In the genomic region with DNA sequence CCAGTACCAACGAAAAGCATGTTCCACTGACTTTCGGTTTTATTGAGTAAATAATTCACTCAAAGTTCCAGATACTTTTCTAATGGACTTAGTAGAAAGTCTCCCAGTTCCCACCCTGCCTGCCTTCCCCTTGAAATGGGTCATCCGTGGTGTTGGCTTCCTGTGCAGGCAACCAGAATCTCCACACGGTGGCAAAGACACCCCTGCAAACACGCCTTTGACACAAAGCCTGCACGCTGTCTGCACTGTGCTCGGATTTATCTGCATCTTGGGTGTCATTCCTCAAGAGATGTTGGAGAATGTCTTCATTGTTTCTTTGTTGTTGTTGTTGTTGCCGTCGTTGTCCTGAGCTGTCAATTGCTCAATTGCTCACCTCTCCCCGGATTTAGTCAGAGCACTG, we compare ENCODE assay signal across 20 cellular contexts.
A peak's percentile ranks its signal among the peaks of the same experiment; 100 is the strongest.
DNase-seq lines count a peak whose midpoint lies in the region; ATAC-seq and TF ChIP-seq lines count a peak whose summit lies in the region.
"Had no signal": no experiment of that assay in that cellular context is flagged by ENCODE, and none has a peak within 500 bp of the region (broad histone marks: within the 10 kb centered on the region; RNA-seq: fewer than 3 reads in every experiment).

No MANE protein-coding gene starts in this region.

- DNase-seq in LNCaP clone FGC (ENCODE audit: low read depth) (no peak), ecto neural progenitor cell (ENCODE audit: low spot score) (peak; percentile 20), neuronal stem cell (ENCODE audit: low spot score) (no peak), dedifferentiated amniotic fluid mesenchymal stem cell (ENCODE audit: extremely low spot score) (no peak), NCI-H1105 (lab: John Stamatoyannopoulos, UW) (no peak)
- no peak for DNase-seq in effector memory CD8-positive, alpha-beta T cell
- DNase-seq: Caco-2, EL, GF-D8, Kasumi-1, NCI-H1417, NCI-H1694, NCI-H2029 treated with DMSO at 0.1 percent for 48 hours, NCI-H2227 treated with DMSO at 0.1 percent for 48 hours, SK-N-SH, SW 1271 had no signal

- no peaks in the 10 kb centered on the region for H3K27me3 ChIP-seq in neuronal stem cell (ENCODE audit: control insufficient read depth in 3 of 3, insufficient read depth in 3 of 3, low read depth in 1 of 3, low read length in 3 of 3)

- H2BK15ac ChIP-seq in neuronal stem cell (ENCODE audit: low read length): no peak overlapping the region

- peak; percentile 6; the same call in 1 of the 2 replicates for TF ChIP-seq CTCF in LNCaP clone FGC (IDR thresholded peaks at IDR 0.05; ENCODE audit: control insufficient read depth, extremely low read depth, insufficient read depth)

- no peak overlapping the region for H2BK12ac ChIP-seq in neuronal stem cell (ENCODE audit: low read length)

- H3K4me3 ChIP-seq in LNCaP clone FGC (ENCODE audit: low read depth, low read length) (no peak overlapping the region), neuronal stem cell (ENCODE audit: low read length in 2 of 2) (no peak overlapping the region)

- H2BK120ac ChIP-seq in neuronal stem cell (ENCODE audit: low read depth, low read length): no peak overlapping the region

- ATAC-seq in effector memory CD8-positive, alpha-beta T cell (replicated peaks): no peak
- ATAC-seq in GM19397 (IDR thresholded peaks at IDR 0.05; ENCODE audit: unreplicated experiment): no peak
- ATAC-seq: CD8-positive, alpha-beta T cell had no signal

- no peaks in the 10 kb centered on the region for H3K36me3 ChIP-seq in neuronal stem cell (replicated peaks in 1 of 2; ENCODE audit: control insufficient read depth in 2 of 2, insufficient read depth in 2 of 2, low read length in 2 of 2)

- no peaks in the 10 kb centered on the region for H3K36me3 Mint-ChIP-seq in effector memory CD8-positive, alpha-beta T cell (ENCODE audit: insufficient read depth)
- H3K36me3 Mint-ChIP-seq: CD8-positive, alpha-beta T cell had no signal

- H3K9me3 ChIP-seq in neuronal stem cell (replicated peaks in 1 of 2; ENCODE audit: control insufficient read depth in 2 of 2, insufficient read depth in 1 of 2, low read depth in 1 of 2, low read length in 2 of 2): no peaks in the 10 kb centered on the region
- H3K9me3 ChIP-seq: Caco-2, SK-N-SH had no signal

- H3K9ac ChIP-seq in neuronal stem cell (ENCODE audit: low read depth, low read length, poor library complexity): no peak overlapping the region
- H3K9ac ChIP-seq: SK-N-SH had no signal

- no peaks in the 10 kb centered on the region for H3K79me1 ChIP-seq in neuronal stem cell (ENCODE audit: low read depth, low read length)

- H4K91ac ChIP-seq in neuronal stem cell (ENCODE audit: low read depth, low read length, poor library complexity): no peak overlapping the region

- no peak overlapping the region for H3K4ac ChIP-seq in neuronal stem cell (ENCODE audit: low read length)

- WGBS in neuronal stem cell (ENCODE audit: extremely low coverage in 2 of 2, insufficient read length in 2 of 2, insufficient replicate concordance in 1 of 2), 2 donors: no CpG with 5 or more reads among the region's 10 CpGs

- no peaks in the 10 kb centered on the region for H3K27me3 Mint-ChIP-seq in effector memory CD8-positive, alpha-beta T cell

- no peak overlapping the region for H2BK5ac ChIP-seq in neuronal stem cell (ENCODE audit: low read length)

- peak overlapping the region; percentile 87 for H2AFZ ChIP-seq in neuronal stem cell (ENCODE audit: low read length)

- H2AK5ac ChIP-seq in neuronal stem cell (ENCODE audit: low read depth, low read length): no peak overlapping the region

- no peak overlapping the region for H3K14ac ChIP-seq in neuronal stem cell (ENCODE audit: low read length)

- peaks cover 3% of the 10 kb centered on the region in 2 donors for H3K4me1 ChIP-seq in neuronal stem cell (ENCODE audit: control insufficient read depth in 2 of 2, insufficient read depth in 1 of 2, low read depth in 1 of 2, low read length in 2 of 2)
- H3K4me1 ChIP-seq: Caco-2 had no signal

- peaks cover 8 to 30% of the 10 kb centered on the region in 2 donors for H3K9me3 Mint-ChIP-seq in effector memory CD8-positive, alpha-beta T cell
- H3K9me3 Mint-ChIP-seq: CD8-positive, alpha-beta T cell; H9 had no signal

- H3K27ac ChIP-seq in neuronal stem cell (replicated peaks; ENCODE audit: low read length): no peak overlapping the region
- H3K27ac ChIP-seq: C4-2B had no signal

- H3K27ac Mint-ChIP-seq in effector memory CD8-positive, alpha-beta T cell: no peak overlapping the region
- H3K27ac Mint-ChIP-seq: CD8-positive, alpha-beta T cell had no signal

- H3K4me1 Mint-ChIP-seq in effector memory CD8-positive, alpha-beta T cell (ENCODE audit: low read depth in 2 of 2): no peaks in the 10 kb centered on the region

- H3K4me2 ChIP-seq in neuronal stem cell (ENCODE audit: insufficient read depth, low read length, poor library complexity, severe bottlenecking): no peak overlapping the region
- H3K4me2 ChIP-seq: SK-N-SH had no signal

- H4K8ac ChIP-seq in neuronal stem cell (ENCODE audit: low read depth, low read length): no peak overlapping the region

- H3K4me3 Mint-ChIP-seq in effector memory CD8-positive, alpha-beta T cell: no peak overlapping the region
- H3K4me3 Mint-ChIP-seq: CD8-positive, alpha-beta T cell; H9 had no signal

- no peak overlapping the region for H3K18ac ChIP-seq in neuronal stem cell (ENCODE audit: low read length)

- H3K23ac ChIP-seq in neuronal stem cell (ENCODE audit: low read depth, low read length, poor library complexity): no peak overlapping the region
